In genomic region chrY:20449277-20449676, GRCh38 we compare ENCODE assay signal across 27 cellular contexts.
"Had no signal": no experiment of that assay in that cellular context is flagged by ENCODE, and none has a peak within 500 bp of the region (broad histone marks: within the 10 kb centered on the region; RNA-seq: fewer than 3 reads in every experiment).

No MANE protein-coding gene starts in this region.

- H3K27ac ChIP-seq: stomach, suprapubic skin, testis, thoracic aorta, thyroid gland, tibial artery, tibial nerve, transverse colon, upper lobe of left lung, upper lobe of right lung, uterus, vagina had no signal

- FAIRE-seq: urothelium cell line had no signal

- ATAC-seq: stimulated activated effector memory CD8-positive, alpha-beta T cell treated with anti-CD3 and anti-CD28 coated beads, Interleukin-12 subunit alpha, Interleukin-12 subunit beta, amount 100 ng/mL, for 72 hours; stimulated activated memory B cell treated with anti-CD40 and anti-IgM and Interleukin-4, amounts not matched to agents 10 μg/mL and 1 μg/mL and 100 μg/mL, for 72 hours; stimulated activated naive B cell treated with anti-CD40 and anti-IgM and Interleukin-4, amounts not matched to agents 10 μg/mL and 1 μg/mL and 100 μg/mL, for 72 hours; stimulated activated naive CD8-positive, alpha-beta T cell treated with anti-CD3 and anti-CD28 coated beads, Interleukin-15, amount 100 ng/mL, for 72 hours; stimulated activated naive CD8-positive, alpha-beta T cell treated with anti-CD3 and anti-CD28 coated beads, Interleukin-15, Interleukin-2, amounts not matched to agents 100 U/mL and 50 U/mL, for 24 hours; upper lobe of right lung had no signal

- H3K4me1 ChIP-seq: stomach, suprapubic skin, testis, thyroid gland, tibial artery, tibial nerve, transverse colon, upper lobe of left lung, upper lobe of right lung, uterus, vagina had no signal

- H3K36me3 ChIP-seq: stomach, suprapubic skin, thoracic aorta, thyroid gland, tibial artery, transverse colon, upper lobe of left lung, upper lobe of right lung, uterus, vagina had no signal

- DNase-seq: stimulated activated CD4-positive, alpha-beta T cell treated with anti-CD3 and anti-CD28 coated beads, Interleukin-2, amount 100 ng/mL, for 48 hours; stimulated activated CD4-positive, alpha-beta T cell treated with anti-CD3 and anti-CD28 coated beads, Interleukin-4, amount 100 ng/mL, for 1 hour; stimulated activated CD4-positive, alpha-beta T cell treated with anti-CD3 and anti-CD28 coated beads, Interleukin-4, amount 100 ng/mL, for 24 hours; stimulated activated CD4-positive, alpha-beta T cell treated with anti-CD3 and anti-CD28 coated beads, Interleukin-4, amount 100 ng/mL, for 4 hours; stimulated activated CD8-positive, alpha-beta memory T cell treated with anti-CD3 and anti-CD28 coated beads, Interleukin-4, amount 100 ng/mL, for 48 hours; stimulated activated naive B cell treated with anti-CD40 and anti-IgM and Interleukin-4, amounts not matched to agents 10 μg/mL and 1 μg/mL and 100 μg/mL, for 72 hours; stimulated activated naive CD4-positive, alpha-beta T cell; stimulated activated naive CD4-positive, alpha-beta T cell treated with Interleukin-2 at 50 U/mL for 16 hours; stimulated activated naive CD8-positive, alpha-beta T cell treated with anti-CD3 and anti-CD28 coated beads, Interleukin-15, amount 100 ng/mL, for 72 hours; stimulated activated naive CD8-positive, alpha-beta T cell treated with anti-CD3 and anti-CD28 coated beads, Interleukin-15, Interleukin-2, amounts not matched to agents 100 U/mL and 50 U/mL, for 24 hours; stomach; substantia nigra; testis; thyroid gland; tibial artery; transverse colon; trophoblast cell; upper lobe of left lung; upper lobe of right lung; uterus had no signal

- H3K9me3 ChIP-seq: suprapubic skin, testis, thoracic aorta, thyroid gland, tibial artery, transverse colon, upper lobe of left lung, upper lobe of right lung, uterus, vagina had no signal

- H3K4me3 ChIP-seq: stomach, suprapubic skin, testis, thoracic aorta, thyroid gland, tibial artery, tibial nerve, transverse colon, upper lobe of left lung, upper lobe of right lung, uterus, vagina had no signal

- H3K27me3 ChIP-seq: stomach, suprapubic skin, testis, thyroid gland, tibial artery, tibial nerve, transverse colon, upper lobe of left lung, upper lobe of right lung, uterus, vagina had no signal
